In genomic region chr19:49142866-49143335, GRCh38 we compare ENCODE assay signal across 8 cellular contexts. TPM values are rescaled to one million over a fixed set of nuclear protein-coding genes. Genes with fewer than 3 reads are reported as not detected.
DNase-seq lines count a peak whose midpoint lies in the region; ATAC-seq, FAIRE-seq and TF ChIP-seq lines count a peak whose summit lies in the region.

No MANE protein-coding gene starts in this region.

- no peak overlapping the region for H4K91ac ChIP-seq in trophoblast cell (ENCODE audit: low read depth, low read length)

- no peak overlapping the region for H3K23ac ChIP-seq in trophoblast cell (ENCODE audit: low read length)

- H2BK12ac ChIP-seq in trophoblast cell (ENCODE audit: low read length): no peak overlapping the region

- no peak for TF ChIP-seq CTCF in heart right ventricle (IDR thresholded peaks at IDR 0.05)

- peak overlapping the region; percentile 92 for H3K4me2 ChIP-seq in trophoblast cell (ENCODE audit: low read length)

- H3K79me2 ChIP-seq in trophoblast cell (ENCODE audit: control insufficient read depth, insufficient read depth, low read length, poor library complexity): no peaks in the 10 kb centered on the region

- no peak overlapping the region for H3K4ac ChIP-seq in trophoblast cell (ENCODE audit: low read depth, low read length)

- peak overlapping the region; percentile 67 for H2AFZ ChIP-seq in trophoblast cell (ENCODE audit: insufficient read depth, low read length, poor library complexity)

- no peaks in the 10 kb centered on the region for H3K9me3 ChIP-seq in heart right ventricle
- peaks cover 2% of the 10 kb centered on the region for H3K9me3 ChIP-seq in trophoblast cell (ENCODE audit: insufficient read depth, low read depth, low read length)

- H2AK5ac ChIP-seq in trophoblast cell (ENCODE audit: low read length): no peak overlapping the region

- H4K12ac ChIP-seq in trophoblast cell (ENCODE audit: low read depth, low read length): peak overlapping the region; percentile 79

- DNase-seq in DMS 273 (lab: John Stamatoyannopoulos, UW; ENCODE audit: unreplicated experiment) (peak; percentile 93), RPMI7951 (ENCODE audit: low read depth) (peak; percentile 94), amygdala (lab: John Stamatoyannopoulos, UW) (peak; percentile 16 to 91 (median 78)), heart right ventricle (peak; percentile 90 to 95), trophoblast cell (peak; percentile 70 to 82), urothelium cell line (ENCODE audit: low spot score) (peak; percentile 72), OCI-M2 (lab: John Stamatoyannopoulos, UW; ENCODE audit: unreplicated experiment) (no peak)

- intact Hi-C loops in heart right ventricle (cut with DNase I): loop anchor here in 2 of 10 donors (2.0 to 5.0 kb wide), 2 partner anchors 44 to 46 kb away; no protein-coding TSS in a partner anchor

- H3K4me3 ChIP-seq in heart right ventricle: peak overlapping the region in 9 of 10 donors; percentile 43 to 61 (median 55)
- H3K4me3 ChIP-seq in trophoblast cell (ENCODE audit: low read depth, low read length): peak overlapping the region; percentile 71

- H2BK120ac ChIP-seq in trophoblast cell (ENCODE audit: insufficient read depth, low read length, poor library complexity): no peak overlapping the region

- peak; percentile 87 for FAIRE-seq in urothelium cell line (lab: Jason Lieb, UNC)

- WGBS in heart right ventricle, 2 donors: 2% methylated on average over 21 of the region's 21 CpGs
- WGBS in trophoblast cell (ENCODE audit: extremely low coverage, insufficient coverage, insufficient read length): no CpG with 5 or more reads among the region's 21 CpGs

- ATAC-seq in HG02798 (IDR thresholded peaks at IDR 0.05; ENCODE audit: poor library complexity, unreplicated experiment) (peak; percentile 57), heart right ventricle (peak; percentile 90 to 99 (median 96))

- no peak overlapping the region for H2BK5ac ChIP-seq in trophoblast cell (ENCODE audit: low read depth, low read length, poor library complexity)

- H3K79me1 ChIP-seq in trophoblast cell (ENCODE audit: low read length): no peaks in the 10 kb centered on the region

- H3K14ac ChIP-seq in trophoblast cell (ENCODE audit: low read length): no peak overlapping the region

- H3K18ac ChIP-seq in trophoblast cell (ENCODE audit: low read length): no peak overlapping the region

- H4K8ac ChIP-seq in trophoblast cell (ENCODE audit: low read depth, low read length): peak overlapping the region; percentile 52

- H3K27ac ChIP-seq in heart right ventricle (peak overlapping the region in 2 of 10 donors; percentile 29 to 35), trophoblast cell (ENCODE audit: low read depth, low read length) (no peak overlapping the region)

- H3K9ac ChIP-seq in trophoblast cell (ENCODE audit: low read length): no peak overlapping the region

- no peaks in the 10 kb centered on the region for H3K36me3 ChIP-seq in heart right ventricle
- no peaks in the 10 kb centered on the region for H3K36me3 ChIP-seq in trophoblast cell (ENCODE audit: control insufficient read depth in 1 of 2, insufficient read depth in 2 of 2, low read length in 2 of 2)

- H3K27me3 ChIP-seq in heart right ventricle (peaks cover 0 to 12% (median 0%) of the 10 kb centered on the region in 7 donors), trophoblast cell (ENCODE audit: insufficient read depth, low read length) (no peaks in the 10 kb centered on the region)

- H3K4me1 ChIP-seq in heart right ventricle: peaks cover 7 to 36% (median 17%) of the 10 kb centered on the region in 9 donors
- H3K4me1 ChIP-seq in trophoblast cell (ENCODE audit: control insufficient read depth in 1 of 2, insufficient read depth in 2 of 2, low read length in 2 of 2): peaks cover 0 to 10% of the 10 kb centered on the region in 2 experiments

RNA-seq across cellular contexts. Expression of gene HRC, which starts 12.3 kb away (rescaled TPM):
- total RNA-seq in RPMI7951 (2014; rRNA removed; shearing (Covaris generic)): under 0.01 TPM in 1 of 2 replicates, not detected in the other
- total RNA-seq in heart right ventricle: 1,000 to 10,000 TPM in 6 of 10 donors, 100 to 1,000 TPM in 4; 901 to 1,557 (median 1,052) TPM
- polyA plus RNA-seq in heart right ventricle: 100 to 1,000 TPM; 331 to 710 TPM
- polyA plus RNA-seq in trophoblast cell (2013): 0.15 and 0.18 TPM in 2 replicates

RNA-seq across cellular contexts. Expression of gene TRPM4, which starts 14.7 kb away (rescaled TPM):
- 8.3 and 9.7 TPM in 2 replicates for total RNA-seq in RPMI7951 (2014; rRNA removed; shearing (Covaris generic))
- 10 to 100 TPM; 21.7 to 38.5 (median 33.0) TPM for total RNA-seq in heart right ventricle
- polyA plus RNA-seq in heart right ventricle: 100 to 1,000 TPM in 1 of 2 donors, 10 to 100 TPM in 1; 20.4 to 100 TPM
- 21.0 and 24.3 TPM in 2 replicates for polyA plus RNA-seq in trophoblast cell (2013)

RNA-seq across cellular contexts. Expression of gene PPFIA3, which starts 23.6 kb away (rescaled TPM):
- 8.3 and 10.4 TPM in 2 replicates for total RNA-seq in RPMI7951 (2014; rRNA removed; shearing (Covaris generic))
- 1 to 10 TPM; 3.6 to 7.0 (median 5.8) TPM for total RNA-seq in heart right ventricle
- 10 to 100 TPM; 15.4 to 16.7 TPM for polyA plus RNA-seq in heart right ventricle
- polyA plus RNA-seq in trophoblast cell (2013): 4.6 and 5.4 TPM in 2 replicates

RNA-seq across cellular contexts. Expression of gene C19orf73, which starts 24.0 kb away (rescaled TPM):
- 4.4 and 5.3 TPM in 2 replicates for total RNA-seq in RPMI7951 (2014; rRNA removed; shearing (Covaris generic))
- 1 to 10 TPM in 5 of 10 donors, under 1 TPM in 5; 0.64 to 2.3 (median 1.0) TPM for total RNA-seq in heart right ventricle
- 1 to 10 TPM; 1.9 to 5.4 TPM for polyA plus RNA-seq in heart right ventricle
- polyA plus RNA-seq in trophoblast cell (2013): 2.0 and 2.7 TPM in 2 replicates

RNA-seq across cellular contexts. Expression of gene LIN7B, which starts 28.7 kb away (rescaled TPM):
- total RNA-seq in RPMI7951 (2014; rRNA removed; shearing (Covaris generic)): 6.0 and 14.6 TPM in 2 replicates
- total RNA-seq in heart right ventricle: 10 to 100 TPM; 17.6 to 26.7 (median 23.0) TPM
- 10 to 100 TPM; 25.9 to 38.5 TPM for polyA plus RNA-seq in heart right ventricle
- 5.3 and 5.4 TPM in 2 replicates for polyA plus RNA-seq in trophoblast cell (2013)

Comparison
In these comparisons a context has a peak if more than half of its experiments do, and no peak if none do; other contexts are left out.
1. RNA of gene HRC, which starts 12.3 kb away (total RNA-seq): 901 to 1,557 TPM in heart right ventricle; under 0.01 TPM in RPMI7951; every median in the first group is over 100 times any median in the second.